ENCODE assay signal across 19 cellular contexts in genomic region chr6:159640322-159640721, GRCh38. TPM values are rescaled to one million over a fixed set of nuclear protein-coding genes. Genes with fewer than 3 reads are reported as not detected.
A peak's percentile ranks its signal among the peaks of the same experiment; 100 is the strongest.
DNase-seq lines count a peak whose midpoint lies in the region; ATAC-seq, FAIRE-seq and TF ChIP-seq lines count a peak whose summit lies in the region.
"Had no signal": no experiment of that assay in that cellular context is flagged by ENCODE, and none has a peak within 500 bp of the region (broad histone marks: within the 10 kb centered on the region; RNA-seq: fewer than 3 reads in every experiment).

No MANE protein-coding gene starts in this region.

- TF ChIP-seq CTCF in body of pancreas (IDR thresholded peaks at IDR 0.05): no peak

- H3K27ac ChIP-seq in body of pancreas: peak overlapping the region in 2 of 4 donors; percentile 7 to 20
- H3K27ac ChIP-seq: Peyer's patch had no signal

- H3K9me3 ChIP-seq in body of pancreas: no peaks in the 10 kb centered on the region
- H3K9me3 ChIP-seq: Peyer's patch had no signal

- peak; percentile 43 to 80 for DNase-seq in NCI-H187 (lab: John Stamatoyannopoulos, UW)
- no peak for DNase-seq in NCI-H187 treated with DMSO at 0.1 percent for 48 hours (lab: John Stamatoyannopoulos, UW)
- peak; percentile 37 for DNase-seq in DMS53 treated with DMSO at 0.1 percent for 48 hours (lab: John Stamatoyannopoulos, UW; ENCODE audit: unreplicated experiment)
- DNase-seq in NCI-H345 treated with DMSO at 0.1 percent for 48 hours (lab: John Stamatoyannopoulos, UW; ENCODE audit: unreplicated experiment): peak; percentile 53
- DNase-seq in body of pancreas: peak; percentile 18 to 44 (median 22)
- no peak for DNase-seq in ecto neural progenitor cell (ENCODE audit: low spot score)
- DNase-seq in H54 (ENCODE audit: insufficient read length, low spot score): no peak
- DNase-seq: AML-193; C1 segment of cervical spinal cord; CD8-positive, alpha-beta T cell; DMS79; H7; NCI-H1436 treated with DMSO at 0.1 percent for 48 hours; NCI-H2171 treated with DMSO at 0.1 percent for 48 hours; NCI-H446 treated with DMSO at 0.1 percent for 48 hours; NCI-H748 treated with DMSO at 0.1 percent for 48 hours; Peyer's patch had no signal

- WGBS in body of pancreas, 2 donors: 32 to 44% methylated on average over 2 of the region's 2 CpGs

- H3K4me1 ChIP-seq in body of pancreas: peaks cover 9% of the 10 kb centered on the region
- H3K4me1 ChIP-seq: Peyer's patch had no signal

- ATAC-seq in body of pancreas (peak; percentile 64), HG03457 (IDR thresholded peaks at IDR 0.05; ENCODE audit: unreplicated experiment) (no peak)
- ATAC-seq: CD8-positive, alpha-beta T cell had no signal

- TF ChIP-seq POLR2A in body of pancreas (IDR thresholded peaks at IDR 0.05) (no peak), H54 (IDR thresholded peaks at IDR 0.05; ENCODE audit: low read depth, low read length) (no peak)

- no peaks in the 10 kb centered on the region for H3K36me3 ChIP-seq in body of pancreas (replicated peaks in 1 of 2; ENCODE audit: insufficient read depth in 1 of 2, low read depth in 2 of 2)
- H3K36me3 ChIP-seq: Peyer's patch had no signal

- no peaks in the 10 kb centered on the region for H3K27me3 ChIP-seq in body of pancreas
- H3K27me3 ChIP-seq: Peyer's patch had no signal

- FAIRE-seq in H54 (lab: Jason Lieb, UNC): no peak
- FAIRE-seq: GM19239 had no signal

- intact Hi-C loops in body of pancreas (cut with DNase I): no loop called here

- H3K4me3 ChIP-seq in body of pancreas: no peak overlapping the region
- H3K4me3 ChIP-seq: Peyer's patch had no signal

RNA-seq across cellular contexts. Expression of gene SOD2, which starts 52.7 kb away (rescaled TPM):
- 100 to 1,000 TPM in 1 of 2 donors, 10 to 100 TPM in 1; 70.5 to 171 TPM for total RNA-seq in body of pancreas

Comparison
In these comparisons a context has a peak if more than half of its experiments do, and no peak if none do; other contexts are left out.
1. DNase-seq: peak in NCI-H187 (2 of 2), DMS53 treated with DMSO at 0.1 percent for 48 hours (single experiment), NCI-H345 treated with DMSO at 0.1 percent for 48 hours (single experiment) and body of pancreas (4 of 4); none in NCI-H187 treated with DMSO at 0.1 percent for 48 hours (single experiment), ecto neural progenitor cell (single experiment) and H54 (single experiment).